8 cellular contexts compared by ENCODE assay signal in genomic region chr15:100879461-100880138, GRCh38. TPM values are rescaled to one million over a fixed set of nuclear protein-coding genes. Genes with fewer than 3 reads are reported as not detected.
A peak's percentile ranks its signal among the peaks of the same experiment; 100 is the strongest.
DNase-seq lines count a peak whose midpoint lies in the region; ATAC-seq, FAIRE-seq and TF ChIP-seq lines count a peak whose summit lies in the region.

TSS of gene ALDH1A3 (plus strand) at chr15:100879831. CDS start at chr15:100879908, 77 bp downstream.

- H3K4me1 ChIP-seq in A549 (peaks cover 5% of the 10 kb centered on the region), Peyer's patch (peaks cover 0 to 12% (median 4%) of the 10 kb centered on the region in 4 donors)

- ATAC-seq in A549 (peak; percentile 81 to 91), GM18868 (IDR thresholded peaks at IDR 0.05; ENCODE audit: unreplicated experiment) (peak; percentile 54), memory B cell (ENCODE audit: low read depth) (peak; percentile 48), GM19452 (IDR thresholded peaks at IDR 0.05; ENCODE audit: unreplicated experiment) (no peak)

- TF ChIP-seq CTCF in A549 (IDR thresholded peaks at IDR 0.05) (no peak), Peyer's patch (IDR thresholded peaks at IDR 0.05) (no peak), coronary artery (IDR thresholded peaks at IDR 0.05) (no peak), type B pancreatic cell (conservative IDR thresholded peaks at IDR 0.05) (no peak)

- H3K36me3 ChIP-seq in Peyer's patch = no peaks in the 10 kb centered on the region

- peaks cover 4% of the 10 kb centered on the region for H3K4me1 Mint-ChIP-seq in memory B cell
- peaks cover 5% of the 10 kb centered on the region for H3K4me1 Mint-ChIP-seq in type B pancreatic cell (ENCODE audit: unreplicated experiment)

- TF ChIP-seq EP300 in A549 (IDR thresholded peaks at IDR 0.05) = no peak

- H3K9me3 ChIP-seq in A549 (no peaks in the 10 kb centered on the region), Peyer's patch (no peaks in the 10 kb centered on the region)

- DNase-seq in A549 (ENCODE audit: low read depth in 1 of 2, low spot score in 1 of 2) = peak; percentile 65 to 89
- peak in 1 of 3 donors; percentile 52 for DNase-seq in Peyer's patch
- no peak for DNase-seq in coronary artery (ENCODE audit: low spot score)
- DNase-seq in memory B cell (ENCODE audit: low spot score in 2 of 2) = no peak
- no peak for DNase-seq in type B pancreatic cell (ENCODE audit: extremely low spot score, unreplicated experiment)
- no peak for DNase-seq in activated gamma-delta T cell treated with Interleukin-2 at 50 U/mL for 16 hours

- H3K27me3 ChIP-seq in Peyer's patch = peaks cover 0 to 10% of the 10 kb centered on the region in 2 donors

- H3K27ac ChIP-seq in A549 = peak within 1 kb of the TSS; percentile 84 to 91
- H3K27ac ChIP-seq in Peyer's patch = peak within 1 kb of the TSS in 3 of 4 donors; percentile 52 to 74 (median 66)
- H3K27ac ChIP-seq in coronary artery = no peak within 1 kb of the TSS

- H3K36me3 Mint-ChIP-seq in memory B cell (no peaks in the 10 kb centered on the region), type B pancreatic cell (no peaks in the 10 kb centered on the region)

- CTCF ChIA-PET in A549 (lab: Yijun Ruan, JAX) = interaction anchor here (0.6 to 6.7 kb wide), 6 partner anchors 20 to 378 kb away, joined by 3 to 74 read pairs (median 16); partner anchors contain the start of gene LRRK1

- H3K27me3 Mint-ChIP-seq in memory B cell = peaks cover 23% of the 10 kb centered on the region
- peaks cover 88% of the 10 kb centered on the region for H3K27me3 Mint-ChIP-seq in type B pancreatic cell

- 0% methylated on average over 16 of the region's 94 CpGs for WGBS in A549 (ENCODE audit: missing lambda C conversion rate)

- peak within 1 kb of the TSS; percentile 80 for H3K4me2 ChIP-seq in A549

- TF ChIP-seq POLR2A in A549 (IDR thresholded peaks at IDR 0.05; ENCODE audit: low read length) (peak; percentile 84), Peyer's patch (IDR thresholded peaks at IDR 0.05) (peak in 1 of 2 donors; percentile 36)

- H3K27ac Mint-ChIP-seq in memory B cell (no peak within 1 kb of the TSS), type B pancreatic cell (no peak within 1 kb of the TSS)

- H3K4me3 ChIP-seq in A549 (peak within 1 kb of the TSS; percentile 75), Peyer's patch (peak within 1 kb of the TSS; percentile 29 to 58 (median 52)), coronary artery (peak within 1 kb of the TSS; percentile 79)

- no peaks in the 10 kb centered on the region for H3K9me3 Mint-ChIP-seq in memory B cell
- no peaks in the 10 kb centered on the region for H3K9me3 Mint-ChIP-seq in type B pancreatic cell

- POLR2A ChIA-PET in A549 (lab: Yijun Ruan, JAX) = interaction anchor here (0.6 to 1.5 kb wide), 7 partner anchors 9 to 208 kb away, joined by 3 to 6 read pairs (median 3); no protein-coding TSS in a partner anchor

- FAIRE-seq in A549 (lab: Jason Lieb, UNC) = no peak

- H3K4me3 Mint-ChIP-seq in memory B cell (peak within 1 kb of the TSS; percentile 66), type B pancreatic cell (peak within 1 kb of the TSS; percentile 90)

- TF ChIP-seq RAD21 in A549 (conservative IDR thresholded peaks at IDR 0.05 in 1 of 2, IDR thresholded peaks at IDR 0.05 in 1 of 2) = no peak; a peak in 1 of 5 replicates

TF ChIP-seq in A549, 52 proteins besides CTCF, POLR2A, EP300 and RAD21:
- TF ChIP-seq CHD2 (IDR thresholded peaks at IDR 0.05; ENCODE audit: low read length, partially characterized antibody) (no peak), HOXB5 (CRISPR knock-in tag; IDR thresholded peaks at IDR 0.05) (no peak), JUN (IDR thresholded peaks at IDR 0.05) (peak; percentile 58 to 83; a peak in 2 of 5 replicates), E2F6 (IDR thresholded peaks at IDR 0.05; ENCODE audit: borderline replicate concordance, low read depth) (0 out of 2 replicates have a peak, but pooled peaks have one; percentile 8), HES2 (IDR thresholded peaks at IDR 0.05) (no peak), PHF8 (IDR thresholded peaks at IDR 0.05; ENCODE audit: borderline replicate concordance, low read depth) (0 out of 2 replicates have a peak, but pooled peaks have one; percentile 20), BCL3 (IDR thresholded peaks at IDR 0.05) (peak; percentile 79; the same call in 2 of the 3 replicates), REST (IDR thresholded peaks at IDR 0.05) (no peak), ZSCAN20 (CRISPR knock-in tag; IDR thresholded peaks at IDR 0.05) (no peak), CBX2 (IDR thresholded peaks at IDR 0.05; ENCODE audit: borderline replicate concordance, low read depth) (no peak), RFX5 (IDR thresholded peaks at IDR 0.05) (no peak), NFE2L2 (conservative IDR thresholded peaks at IDR 0.05; ENCODE audit: low read length) (no peak), CEBPB (IDR thresholded peaks at IDR 0.05) (no peak), HMGXB4 (CRISPR knock-in tag; IDR thresholded peaks at IDR 0.05; ENCODE audit: borderline replicate concordance) (no peak)

RNA-seq across cellular contexts. Expression of gene ALDH1A3, which starts in this region (rescaled TPM):
- 9.3 and 11.9 TPM in 2 replicates for polyA plus RNA-seq in A549 (2011; rRNA removed)
- polyA plus RNA-seq in A549 (2012; cell fraction: cytosol; rRNA removed) = 13.4 and 14.7 TPM in 2 replicates
- 8.6 and 10.3 TPM in 2 replicates for polyA plus RNA-seq in A549 (2012; cell fraction: nucleus; rRNA removed)
- 11.5 to 13.9 TPM (median 12.2 TPM) in 3 replicates for polyA plus RNA-seq in A549 (2017; fragmentation: RNase III; extraction: RNeasy Plus Mini Kit Qiagen cat#74134 plus additional on column Dnase treatment)
- polyA minus RNA-seq in A549 (2011; rRNA and poly(A)+ RNA removed) = 3.8 and 4.2 TPM in 2 replicates
- total RNA-seq in Peyer's patch = 10 to 100 TPM in 3 of 4 donors, 1 to 10 TPM in 1; 8.5 to 99.9 (median 18.4) TPM
- total RNA-seq in type B pancreatic cell (ENCODE audit: low replicate concordance) = 13.0 and 14.4 TPM in 2 replicates

Comparison
In these comparisons a context has a peak if more than half of its experiments do, and no peak if none do; other contexts are left out.
1. DNase-seq: peak in A549 (2 of 2); none in coronary artery (single experiment), memory B cell (0 of 2), type B pancreatic cell (single experiment) and activated gamma-delta T cell treated with Interleukin-2 at 50 U/mL for 16 hours (single experiment).
2. H3K27ac ChIP-seq: peak in A549 (2 of 2) and Peyer's patch (3 of 4); none in coronary artery (0 of 2).
3. Peak in every context shown above with its lines, with median percentiles within 50 percentile points of each other: H3K4me3 ChIP-seq.